Comparison of ENCODE assay signal across 1 cellular context in the genomic region with DNA sequence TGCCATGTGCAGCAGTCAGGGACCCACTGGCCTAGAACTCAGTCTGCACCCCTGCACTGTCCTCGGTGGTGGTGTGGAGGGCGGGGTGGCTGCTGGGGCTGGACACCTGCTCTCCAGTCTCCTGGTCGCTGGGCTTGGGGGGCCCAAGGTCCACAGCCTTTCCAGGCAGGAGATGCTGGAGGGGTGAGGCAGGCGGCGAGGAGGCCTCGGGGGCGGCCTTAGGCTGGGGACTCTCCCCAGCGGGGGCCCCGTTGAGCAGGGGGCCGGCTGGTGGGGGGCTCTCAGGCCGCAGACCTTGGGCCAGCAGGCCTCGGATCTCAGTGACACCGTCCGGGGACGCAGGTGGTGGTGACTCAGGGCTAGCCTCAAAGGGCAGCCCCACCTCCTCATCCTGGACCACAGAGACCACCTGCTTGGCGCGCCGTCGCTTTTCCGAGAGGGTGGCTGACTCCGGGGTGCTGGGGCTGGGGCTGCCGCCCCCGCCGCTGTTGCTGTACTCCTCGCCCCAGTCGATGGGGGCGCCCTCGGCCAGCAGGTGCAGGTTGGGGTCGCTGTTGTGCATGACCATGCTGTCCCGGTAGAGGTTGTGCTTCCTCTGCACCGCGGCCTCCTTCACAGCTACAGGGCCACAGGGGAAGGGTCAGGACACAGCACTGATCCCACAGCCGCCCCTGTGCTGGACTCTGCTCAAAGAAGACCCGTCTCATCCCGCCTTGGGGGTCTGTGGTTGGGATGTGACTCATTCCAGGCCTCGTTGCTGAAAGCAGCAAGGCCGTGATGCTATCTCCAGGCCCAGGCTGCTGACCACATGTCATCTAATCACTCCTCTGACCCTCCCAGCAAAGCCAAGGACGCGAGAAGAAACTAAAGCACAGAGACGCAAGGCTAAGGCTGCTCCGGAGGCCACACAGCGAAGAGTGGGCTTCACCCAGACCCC.
A peak's percentile ranks its signal among the peaks of the same experiment; 100 is the strongest.
TF ChIP-seq lines count a peak whose summit lies in the region.

No MANE protein-coding gene starts in this region.

TF ChIP-seq in K562, 482 proteins besides CTCF, POLR2A, EP300 and RAD21 (continued from another document and continues in another):
- TF ChIP-seq, protein P1, sequence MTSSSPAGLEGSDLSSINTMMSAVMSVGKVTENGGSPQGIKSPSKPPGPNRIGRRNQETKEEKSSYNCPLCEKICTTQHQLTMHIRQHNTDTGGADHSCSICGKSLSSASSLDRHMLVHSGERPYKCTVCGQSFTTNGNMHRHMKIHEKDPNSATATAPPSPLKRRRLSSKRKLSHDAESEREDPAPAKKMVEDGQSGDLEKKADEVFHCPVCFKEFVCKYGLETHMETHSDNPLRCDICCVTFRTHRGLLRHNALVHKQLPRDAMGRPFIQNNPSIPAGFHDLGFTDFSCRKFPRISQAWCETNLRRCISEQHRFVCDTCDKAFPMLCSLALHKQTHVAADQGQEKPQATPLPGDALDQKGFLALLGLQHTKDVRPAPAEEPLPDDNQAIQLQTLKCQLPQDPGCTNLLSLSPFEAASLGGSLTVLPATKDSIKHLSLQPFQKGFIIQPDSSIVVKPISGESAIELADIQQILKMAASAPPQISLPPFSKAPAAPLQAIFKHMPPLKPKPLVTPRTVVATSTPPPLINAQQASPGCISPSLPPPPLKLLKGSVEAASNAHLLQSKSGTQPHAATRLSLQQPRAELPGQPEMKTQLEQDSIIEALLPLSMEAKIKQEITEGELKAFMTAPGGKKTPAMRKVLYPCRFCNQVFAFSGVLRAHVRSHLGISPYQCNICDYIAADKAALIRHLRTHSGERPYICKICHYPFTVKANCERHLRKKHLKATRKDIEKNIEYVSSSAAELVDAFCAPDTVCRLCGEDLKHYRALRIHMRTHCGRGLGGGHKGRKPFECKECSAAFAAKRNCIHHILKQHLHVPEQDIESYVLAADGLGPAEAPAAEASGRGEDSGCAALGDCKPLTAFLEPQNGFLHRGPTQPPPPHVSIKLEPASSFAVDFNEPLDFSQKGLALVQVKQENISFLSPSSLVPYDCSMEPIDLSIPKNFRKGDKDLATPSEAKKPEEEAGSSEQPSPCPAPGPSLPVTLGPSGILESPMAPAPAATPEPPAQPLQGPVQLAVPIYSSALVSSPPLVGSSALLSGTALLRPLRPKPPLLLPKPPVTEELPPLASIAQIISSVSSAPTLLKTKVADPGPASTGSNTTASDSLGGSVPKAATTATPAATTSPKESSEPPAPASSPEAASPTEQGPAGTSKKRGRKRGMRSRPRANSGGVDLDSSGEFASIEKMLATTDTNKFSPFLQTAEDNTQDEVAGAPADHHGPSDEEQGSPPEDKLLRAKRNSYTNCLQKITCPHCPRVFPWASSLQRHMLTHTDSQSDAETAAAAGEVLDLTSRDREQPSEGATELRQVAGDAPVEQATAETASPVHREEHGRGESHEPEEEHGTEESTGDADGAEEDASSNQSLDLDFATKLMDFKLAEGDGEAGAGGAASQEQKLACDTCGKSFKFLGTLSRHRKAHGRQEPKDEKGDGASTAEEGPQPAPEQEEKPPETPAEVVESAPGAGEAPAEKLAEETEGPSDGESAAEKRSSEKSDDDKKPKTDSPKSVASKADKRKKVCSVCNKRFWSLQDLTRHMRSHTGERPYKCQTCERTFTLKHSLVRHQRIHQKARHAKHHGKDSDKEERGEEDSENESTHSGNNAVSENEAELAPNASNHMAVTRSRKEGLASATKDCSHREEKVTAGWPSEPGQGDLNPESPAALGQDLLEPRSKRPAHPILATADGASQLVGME (CRISPR knock-in tag; IDR thresholded peaks at IDR 0.05): no peak
- TF ChIP-seq ZNF518B (CRISPR knock-in tag; IDR thresholded peaks at IDR 0.05) (no peak), KLF10 (CRISPR knock-in tag; IDR thresholded peaks at IDR 0.05) (no peak), ZSCAN32 (CRISPR knock-in tag; IDR thresholded peaks at IDR 0.05) (no peak; the same call in 1 of the 2 replicates), NUFIP1 (IDR thresholded peaks at IDR 0.05; ENCODE audit: partially characterized antibody) (no peak), HDAC3 (IDR thresholded peaks at IDR 0.05; ENCODE audit: borderline replicate concordance, partially characterized antibody) (no peak), YY1 (IDR thresholded peaks at IDR 0.05; ENCODE audit: borderline replicate concordance in 1 of 3, control insufficient read depth in 1 of 3, extremely low read depth in 1 of 3, insufficient read depth in 3 of 3, insufficient read length in 1 of 3, insufficient replicate concordance in 2 of 3, low read depth in 1 of 3, low read length in 2 of 3) (no peak), CHD4 (IDR thresholded peaks at IDR 0.05; ENCODE audit: insufficient read depth, insufficient replicate concordance, low read depth, low read length, poor library complexity, severe bottlenecking) (no peak), POLR2B (IDR thresholded peaks at IDR 0.05; ENCODE audit: low read depth, partially characterized antibody) (no peak), POU5F1 (IDR thresholded peaks at IDR 0.05; ENCODE audit: borderline replicate concordance, low read depth, low read length, partially characterized antibody) (no peak), SIN3B (IDR thresholded peaks at IDR 0.05; ENCODE audit: low read depth) (no peak), POLR3G (IDR thresholded peaks at IDR 0.05; ENCODE audit: extremely low read depth, insufficient read length, insufficient replicate concordance) (no peak), SMARCE1 (IDR thresholded peaks at IDR 0.05) (peak; percentile 92), ZHX1 (conservative IDR thresholded peaks at IDR 0.05; ENCODE audit: low read length) (no peak), ZNF253 (CRISPR knock-in tag; conservative IDR thresholded peaks at IDR 0.05) (no peak), SMARCB1 (IDR thresholded peaks at IDR 0.05; ENCODE audit: insufficient read length, low read depth) (no peak), ZNF263 (CRISPR knock-in tag; IDR thresholded peaks at IDR 0.05; ENCODE audit: borderline replicate concordance) (no peak; the same call in 1 of the 2 replicates), SRSF7 (optimal IDR thresholded peaks at IDR 0.05; ENCODE audit: low read depth, low read length) (no peak), PML (IDR thresholded peaks at IDR 0.05; ENCODE audit: low read length) (no peak), ZNF444 (CRISPR knock-in tag; IDR thresholded peaks at IDR 0.05) (no peak), HMG20B (CRISPR knock-in tag; IDR thresholded peaks at IDR 0.05) (no peak), WHSC1 (IDR thresholded peaks at IDR 0.05; ENCODE audit: low read length) (no peak), PTBP1 (IDR thresholded peaks at IDR 0.05; ENCODE audit: low read depth, low read length) (no peak), PURB (CRISPR knock-in tag; IDR thresholded peaks at IDR 0.05; ENCODE audit: low read depth) (no peak), KAT7 (CRISPR knock-in tag; IDR thresholded peaks at IDR 0.05; ENCODE audit: borderline replicate concordance) (no peak), MTA3 (IDR thresholded peaks at IDR 0.05; ENCODE audit: borderline replicate concordance) (0 out of 2 replicates have a peak, but pooled peaks have one; percentile 45), ZBTB11 (CRISPR knock-in tag; IDR thresholded peaks at IDR 0.05) (no peak), ZEB2 (IDR thresholded peaks at IDR 0.05) (no peak), RFX5 (IDR thresholded peaks at IDR 0.05; ENCODE audit: low read depth, low read length) (no peak), ZNF75A (CRISPR knock-in tag; IDR thresholded peaks at IDR 0.05) (no peak), NR2F6 (CRISPR knock-in tag; IDR thresholded peaks at IDR 0.05) (no peak), ZNF24 (IDR thresholded peaks at IDR 0.05) (no peak), MEF2D (tag; conservative IDR thresholded peaks at IDR 0.05; ENCODE audit: low read depth) (0 out of 2 replicates have a peak, but pooled peaks have one; percentile 54)
- TF ChIP-seq, protein P2, sequence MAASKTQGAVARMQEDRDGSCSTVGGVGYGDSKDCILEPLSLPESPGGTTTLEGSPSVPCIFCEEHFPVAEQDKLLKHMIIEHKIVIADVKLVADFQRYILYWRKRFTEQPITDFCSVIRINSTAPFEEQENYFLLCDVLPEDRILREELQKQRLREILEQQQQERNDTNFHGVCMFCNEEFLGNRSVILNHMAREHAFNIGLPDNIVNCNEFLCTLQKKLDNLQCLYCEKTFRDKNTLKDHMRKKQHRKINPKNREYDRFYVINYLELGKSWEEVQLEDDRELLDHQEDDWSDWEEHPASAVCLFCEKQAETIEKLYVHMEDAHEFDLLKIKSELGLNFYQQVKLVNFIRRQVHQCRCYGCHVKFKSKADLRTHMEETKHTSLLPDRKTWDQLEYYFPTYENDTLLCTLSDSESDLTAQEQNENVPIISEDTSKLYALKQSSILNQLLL (CRISPR knock-in tag; IDR thresholded peaks at IDR 0.05; ENCODE audit: borderline replicate concordance): no peak
- TF ChIP-seq, protein P3, sequence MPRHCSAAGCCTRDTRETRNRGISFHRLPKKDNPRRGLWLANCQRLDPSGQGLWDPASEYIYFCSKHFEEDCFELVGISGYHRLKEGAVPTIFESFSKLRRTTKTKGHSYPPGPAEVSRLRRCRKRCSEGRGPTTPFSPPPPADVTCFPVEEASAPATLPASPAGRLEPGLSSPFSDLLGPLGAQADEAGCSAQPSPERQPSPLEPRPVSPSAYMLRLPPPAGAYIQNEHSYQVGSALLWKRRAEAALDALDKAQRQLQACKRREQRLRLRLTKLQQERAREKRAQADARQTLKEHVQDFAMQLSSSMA (CRISPR knock-in tag; IDR thresholded peaks at IDR 0.05): no peak
